8 cellular contexts compared by ENCODE assay signal in the genomic region with DNA sequence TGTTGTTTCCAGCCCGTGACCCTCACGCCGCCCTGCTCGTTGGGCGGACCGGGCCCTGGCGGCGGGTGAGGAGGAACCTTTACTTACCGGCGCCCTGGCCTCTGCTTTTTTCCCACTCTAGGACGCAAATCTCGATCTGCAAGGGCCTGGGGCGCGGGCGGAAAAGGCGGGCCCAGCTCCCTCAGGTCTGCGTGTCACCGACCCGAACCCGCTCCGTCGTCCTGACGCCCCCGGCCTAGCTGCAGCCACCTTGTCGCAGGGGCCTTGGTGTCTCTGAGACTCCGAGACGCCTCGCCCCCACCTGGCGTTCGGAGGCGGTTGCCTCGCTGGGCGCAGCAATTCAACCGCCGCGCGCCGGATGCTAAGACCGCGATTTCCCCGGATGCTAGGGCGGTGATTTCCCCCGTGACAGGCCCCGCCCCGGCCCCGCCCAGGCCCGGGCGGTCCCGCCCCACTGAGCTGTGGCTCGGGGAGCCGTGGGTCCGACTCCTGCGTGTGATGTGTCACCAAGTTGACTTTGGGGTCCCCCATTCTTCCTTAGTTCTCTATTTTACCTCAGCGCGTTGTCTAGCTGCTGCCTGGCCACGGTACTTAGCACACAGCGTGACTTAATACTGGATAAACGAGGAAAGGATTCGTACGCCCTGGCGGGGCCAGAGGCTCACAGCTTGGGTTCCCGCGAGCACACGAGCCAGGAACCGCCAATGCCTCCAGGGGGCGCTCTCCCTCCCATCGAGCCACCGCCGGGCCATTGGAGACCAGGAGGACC. TPM values are rescaled to one million over a fixed set of nuclear protein-coding genes. Genes with fewer than 3 reads are reported as not detected.
DNase-seq lines count a peak whose midpoint lies in the region; ATAC-seq and TF ChIP-seq lines count a peak whose summit lies in the region.

A gene (minus strand): TSS at position 371 of the 769 bp plus-strand sequence. CDS start 18,196 bp downstream, outside the sequence.

- peak within 1 kb of the TSS; percentile 88 for H3K4me3 ChIP-seq in SK-N-MC
- H3K4me3 ChIP-seq in upper lobe of left lung: peak within 1 kb of the TSS; percentile 15 to 54 (median 48)

- no peaks in the 10 kb centered on the region for H3K9me3 ChIP-seq in SK-N-MC (ENCODE audit: low read depth, low read length)
- no peaks in the 10 kb centered on the region for H3K9me3 ChIP-seq in upper lobe of left lung

- H3K27me3 ChIP-seq in upper lobe of left lung: no peaks in the 10 kb centered on the region

- H3K36me3 ChIP-seq in SK-N-MC (ENCODE audit: insufficient read depth, low read length) (peaks cover 5% of the 10 kb centered on the region; the same call in 1 of the 2 replicates), upper lobe of left lung (no peaks in the 10 kb centered on the region)

- peak within 1 kb of the TSS; percentile 4; the same call in 1 of the 2 replicates for H3K27ac ChIP-seq in SK-N-MC
- H3K27ac ChIP-seq in upper lobe of left lung: peak within 1 kb of the TSS in 2 of 4 donors; percentile 63 to 75

- H3K9ac ChIP-seq in SK-N-MC (ENCODE audit: insufficient read length): peak within 1 kb of the TSS; percentile 87

- peak in 2 of 4 donors; percentile 14 to 50 for TF ChIP-seq POLR2A in upper lobe of left lung (IDR thresholded peaks at IDR 0.05)

- intact Hi-C loops in cardiac septum (cut with DNase I): no loop called here
- intact Hi-C loops in posterior vena cava (cut with DNase I): no loop called here

- peak within 1 kb of the TSS; percentile 76 to 96 (median 90) for H3K27ac Mint-ChIP-seq in IgD-negative memory B cell
- H3K27ac Mint-ChIP-seq in activated naive CD8-positive, alpha-beta T cell: peak within 1 kb of the TSS; percentile 96

- TF ChIP-seq CTCF in upper lobe of left lung (IDR thresholded peaks at IDR 0.05): peak; percentile 60 to 87 (median 76)

- ATAC-seq in GM21528 (IDR thresholded peaks at IDR 0.05; ENCODE audit: low FRiP score, unreplicated experiment): peak; percentile 99
- ATAC-seq in upper lobe of left lung (ENCODE audit: low FRiP score in 2 of 2): peak; percentile 93 to 98

- TF ChIP-seq EP300 in upper lobe of left lung (IDR thresholded peaks at IDR 0.05): no peak

- peaks cover 3% of the 10 kb centered on the region for H3K36me3 Mint-ChIP-seq in IgD-negative memory B cell
- peaks cover 5% of the 10 kb centered on the region for H3K36me3 Mint-ChIP-seq in activated naive CD8-positive, alpha-beta T cell

- no peaks in the 10 kb centered on the region for H3K27me3 Mint-ChIP-seq in IgD-negative memory B cell
- H3K27me3 Mint-ChIP-seq in activated naive CD8-positive, alpha-beta T cell: no peaks in the 10 kb centered on the region

- DNase-seq in DMS79 treated with DMSO at 0.1 percent for 48 hours (lab: John Stamatoyannopoulos, UW) (peak; percentile 69), SK-N-MC (ENCODE audit: low read depth, low spot score) (peak; percentile 52), cardiac septum (ENCODE audit: low spot score) (peak; percentile 88), posterior vena cava (ENCODE audit: low spot score) (peak; percentile 95), upper lobe of left lung (peak; percentile 80 to 97)

- H3K4me3 Mint-ChIP-seq in IgD-negative memory B cell: peak within 1 kb of the TSS; percentile 88 to 95 (median 92)
- H3K4me3 Mint-ChIP-seq in activated naive CD8-positive, alpha-beta T cell: peak within 1 kb of the TSS; percentile 90

- WGBS in upper lobe of left lung, 2 donors: 9% methylated on average over 42 to 51 of the region's 69 CpGs

- peaks cover 3 to 15% (median 6%) of the 10 kb centered on the region in 4 donors for H3K4me1 ChIP-seq in upper lobe of left lung

- peaks cover 8 to 18% (median 9%) of the 10 kb centered on the region in 3 donors for H3K4me1 Mint-ChIP-seq in IgD-negative memory B cell
- H3K4me1 Mint-ChIP-seq in activated naive CD8-positive, alpha-beta T cell (ENCODE audit: low read depth): peaks cover 21% of the 10 kb centered on the region

- peaks cover 4 to 25% (median 11%) of the 10 kb centered on the region in 3 donors for H3K9me3 Mint-ChIP-seq in IgD-negative memory B cell
- H3K9me3 Mint-ChIP-seq in activated naive CD8-positive, alpha-beta T cell (ENCODE audit: low read depth): peaks cover 7% of the 10 kb centered on the region

RNA-seq across cellular contexts. Expression of the gene that starts here (rescaled TPM):
- 15.0 TPM for polyA plus RNA-seq in IgD-negative memory B cell
- total RNA-seq in cardiac septum: 5.4 TPM
- total RNA-seq in posterior vena cava: 1 to 10 TPM; 5.8 to 9.4 TPM
- 1 to 10 TPM; 1.6 to 8.2 (median 4.8) TPM for total RNA-seq in upper lobe of left lung
